8 cellular contexts compared by ENCODE assay signal in the genomic region with DNA sequence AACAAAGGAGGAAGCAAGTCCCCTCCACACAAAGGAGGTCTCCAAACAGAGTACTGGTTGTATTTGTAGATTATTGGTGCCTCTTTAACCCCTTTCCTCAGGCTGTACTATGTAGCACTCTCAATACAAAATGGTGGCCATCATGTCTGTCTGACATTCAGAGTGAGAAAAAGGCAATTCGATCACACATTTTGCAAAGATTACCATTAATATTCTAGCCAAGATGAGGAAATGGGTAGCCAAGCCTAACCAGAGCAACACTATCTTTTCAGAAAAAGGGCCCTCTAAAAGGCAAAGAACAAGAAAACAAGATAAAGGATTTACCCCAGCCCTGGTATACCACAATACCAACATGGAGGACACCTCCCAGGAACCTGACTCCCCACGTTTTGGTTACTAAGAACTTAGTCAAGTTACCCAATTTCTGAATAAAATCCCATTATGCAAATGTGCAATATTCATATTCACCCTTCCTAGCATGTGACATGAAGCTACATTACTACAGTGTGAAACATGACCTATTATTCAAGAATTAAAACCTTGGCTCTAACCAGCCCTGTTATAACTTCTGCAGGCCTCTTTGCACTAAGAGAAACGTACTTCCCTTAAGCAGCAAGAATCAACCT. TPM values are rescaled to one million over a fixed set of nuclear protein-coding genes. Genes with fewer than 3 reads are reported as not detected.
DNase-seq lines count a peak whose midpoint lies in the region; ATAC-seq and TF ChIP-seq lines count a peak whose summit lies in the region.

No MANE protein-coding gene starts in this region.

- in situ Hi-C loops in gastrocnemius medialis (cut with MboI; ENCODE audit: low sequenced_read_pairs in 4 of 4): no loop called here

- H3K9me3 ChIP-seq in heart left ventricle (no peaks in the 10 kb centered on the region), gastrocnemius medialis (no peaks in the 10 kb centered on the region)

- H3K4me1 ChIP-seq in heart left ventricle (peaks cover 0 to 57% (median 18%) of the 10 kb centered on the region in 12 donors), gastrocnemius medialis (peaks cover 19 to 27% of the 10 kb centered on the region in 2 donors)

- peak overlapping the region in 9 of 12 donors; percentile 73 to 99 (median 98) for H3K4me3 ChIP-seq in heart left ventricle
- peak overlapping the region; percentile 88 for H3K4me3 ChIP-seq in WI38 (ENCODE audit: low read depth, low read length)
- H3K4me3 ChIP-seq in foreskin fibroblast (ENCODE audit: low read depth in 1 of 2, low read length in 2 of 2): peak overlapping the region; percentile 79 to 87
- H3K4me3 ChIP-seq in gastrocnemius medialis: peak overlapping the region in 3 of 4 donors; percentile 81 to 98 (median 86)

- DNase-seq in heart left ventricle: no peak
- no peak for DNase-seq in left ventricle myocardium superior
- DNase-seq in foreskin fibroblast: peak in 1 of 2 donors; percentile 31
- DNase-seq in gastrocnemius medialis: no peak
- no peak for DNase-seq in 8988T
- DNase-seq in HK-2 (ENCODE audit: unreplicated experiment): no peak

- 55 to 62% (median 58%) methylated on average over 3 of the region's 3 CpGs for WGBS in heart left ventricle, 4 donors

- intact Hi-C loops in heart left ventricle (cut with DNase I) (no loop called here), left ventricle myocardium superior (cut with micrococcal nuclease) (no loop called here), gastrocnemius medialis (cut with DNase I; ENCODE audit: low total_unique reads) (no loop called here)

- H3K36me3 ChIP-seq in heart left ventricle: no peaks in the 10 kb centered on the region
- H3K36me3 ChIP-seq in gastrocnemius medialis: no peaks in the 10 kb centered on the region

- peak overlapping the region in 5 of 12 donors; percentile 76 to 91 (median 91) for H3K27ac ChIP-seq in heart left ventricle
- H3K27ac ChIP-seq in gastrocnemius medialis: peak overlapping the region in 2 of 4 donors; percentile 80 to 85

- TF ChIP-seq POLR2A in heart left ventricle (IDR thresholded peaks at IDR 0.05): no peak
- no peak for TF ChIP-seq POLR2A in gastrocnemius medialis (IDR thresholded peaks at IDR 0.05)

- H3K27me3 ChIP-seq in heart left ventricle (no peaks in the 10 kb centered on the region), gastrocnemius medialis (no peaks in the 10 kb centered on the region)

- no peak for TF ChIP-seq CTCF in heart left ventricle (IDR thresholded peaks at IDR 0.05)
- TF ChIP-seq CTCF in WI38 (IDR thresholded peaks at IDR 0.05; ENCODE audit: low read depth, low read length): no peak
- no peak for TF ChIP-seq CTCF in foreskin fibroblast (IDR thresholded peaks at IDR 0.05; ENCODE audit: low read depth, low read length)
- no peak for TF ChIP-seq CTCF in gastrocnemius medialis (IDR thresholded peaks at IDR 0.05 in 4 of 5, conservative IDR thresholded peaks at IDR 0.05 in 1 of 5)

- ATAC-seq in heart left ventricle (no peak), left ventricle myocardium superior (no peak), gastrocnemius medialis (no peak), GM21423 (IDR thresholded peaks at IDR 0.05; ENCODE audit: unreplicated experiment) (no peak)

RNA-seq across cellular contexts. Expression of gene KDM5B, which starts 2.2 kb away (rescaled TPM):
- total RNA-seq in heart left ventricle: 10 to 100 TPM; 11.5 to 22.9 (median 15.1) TPM
- 1 to 10 TPM; 5.2 to 6.2 TPM for polyA plus RNA-seq in heart left ventricle
- 14.6 TPM for total RNA-seq in left ventricle myocardium superior
- 10 to 100 TPM; 10.7 to 17.1 (median 13.7) TPM for total RNA-seq in gastrocnemius medialis

RNA-seq across cellular contexts. Expression of gene PCAT6, which starts 4.8 kb away (rescaled TPM):
- total RNA-seq in heart left ventricle (1 to 10 TPM in 5 of 9 donors, under 1 TPM in 3, not detected in 1; 0.39 to 2.5 (median 1.0) TPM), left ventricle myocardium superior (0.79 TPM), gastrocnemius medialis (1 to 10 TPM in 1 of 4 donors, not detected in 3; 4.3 TPM)
- polyA plus RNA-seq in heart left ventricle: 1 to 10 TPM in 1 of 2 donors, under 1 TPM in 1; 0.55 to 1.9 TPM
